9 cellular contexts compared by ENCODE assay signal in genomic region chr1:220877348-220878095, GRCh38. TPM values are rescaled to one million over a fixed set of nuclear protein-coding genes. Genes with fewer than 3 reads are reported as not detected.
DNase-seq lines count a peak whose midpoint lies in the region; ATAC-seq and TF ChIP-seq lines count a peak whose summit lies in the region.
"Had no signal": no experiment of that assay in that cellular context is flagged by ENCODE, and none has a peak within 500 bp of the region (broad histone marks: within the 10 kb centered on the region; RNA-seq: fewer than 3 reads in every experiment).

No MANE protein-coding gene starts in this region.

- TF ChIP-seq POLR2A in body of pancreas (IDR thresholded peaks at IDR 0.05) (no peak), suprapubic skin (IDR thresholded peaks at IDR 0.05) (no peak)

- TF ChIP-seq CTCF in body of pancreas (IDR thresholded peaks at IDR 0.05) (no peak), lower lobe of right lung (IDR thresholded peaks at IDR 0.05) (no peak), suprapubic skin (IDR thresholded peaks at IDR 0.05) (no peak), omental fat pad (IDR thresholded peaks at IDR 0.05) (no peak)

- H3K36me3 Mint-ChIP-seq in activated CD4-positive, alpha-beta T cell treated with anti-CD3 and anti-CD28 coated beads, Interleukin-2, amount 10 ng/mL, durations not matched to agents 24 days and 14 days (ENCODE audit: low read depth), result peaks cover 6% of the 10 kb centered on the region

- no peak for TF ChIP-seq EP300 in suprapubic skin (IDR thresholded peaks at IDR 0.05)

- H3K36me3 ChIP-seq in body of pancreas (replicated peaks in 1 of 2; ENCODE audit: insufficient read depth in 1 of 2, low read depth in 2 of 2) (no peaks in the 10 kb centered on the region), lower lobe of right lung (no peaks in the 10 kb centered on the region), suprapubic skin (no peaks in the 10 kb centered on the region)

- peak overlapping the region; percentile 90 for H3K4me3 Mint-ChIP-seq in activated CD4-positive, alpha-beta T cell treated with anti-CD3 and anti-CD28 coated beads, Interleukin-2, amount 10 ng/mL, durations not matched to agents 24 days and 14 days

- H3K4me3 ChIP-seq in body of pancreas (no peak overlapping the region), lower lobe of right lung (peak overlapping the region; percentile 81), suprapubic skin (peak overlapping the region; percentile 91)

- intact Hi-C loops in activated CD4-positive, alpha-beta T cell treated with anti-CD3 and anti-CD28 coated beads, Interleukin-2, amount 10 ng/mL, durations not matched to agents 24 days and 14 days (cut with micrococcal nuclease), result loop anchor here (2.0 kb wide), 2 partner anchors 15 to 325 kb away; no protein-coding TSS in a partner anchor
- intact Hi-C loops in body of pancreas (cut with DNase I) (no loop called here), lower lobe of right lung (cut with DNase I) (loop anchor here (10.0 kb wide), 1 partner anchor 327 kb away; no protein-coding TSS in a partner anchor)

- no peaks in the 10 kb centered on the region for H3K9me3 Mint-ChIP-seq in activated CD4-positive, alpha-beta T cell treated with anti-CD3 and anti-CD28 coated beads, Interleukin-2, amount 10 ng/mL, durations not matched to agents 24 days and 14 days

- H3K27ac Mint-ChIP-seq in activated CD4-positive, alpha-beta T cell treated with anti-CD3 and anti-CD28 coated beads, Interleukin-2, amount 10 ng/mL, durations not matched to agents 24 days and 14 days, result no peak overlapping the region

- peaks cover 0 to 7% of the 10 kb centered on the region in 2 donors for H3K27me3 ChIP-seq in body of pancreas
- peaks cover 5% of the 10 kb centered on the region for H3K27me3 ChIP-seq in lower lobe of right lung (ENCODE audit: low read depth)
- H3K27me3 ChIP-seq in suprapubic skin, result peaks cover 62% of the 10 kb centered on the region

- no peak for DNase-seq in activated CD4-positive, alpha-beta T cell treated with anti-CD3 and anti-CD28 coated beads, Interleukin-2, amount 10 ng/mL, durations not matched to agents 24 days and 14 days
- DNase-seq in activated CD4-positive, alpha-beta T cell treated with anti-CD3 and anti-CD28 coated beads for 4 hours, result no peak
- DNase-seq in body of pancreas (no peak), lower lobe of right lung (no peak), suprapubic skin (ENCODE audit: low spot score in 2 of 2) (peak in 1 of 2 donors; percentile 72), omental fat pad (ENCODE audit: low spot score) (no peak)
- DNase-seq: NCI-H187 treated with DMSO at 0.1 percent for 48 hours had no signal

- H3K27ac ChIP-seq in body of pancreas (peak overlapping the region in 3 of 4 donors; percentile 41 to 83 (median 47)), lower lobe of right lung (peak overlapping the region; percentile 98), suprapubic skin (peak overlapping the region; percentile 64)

- H3K27me3 Mint-ChIP-seq in activated CD4-positive, alpha-beta T cell treated with anti-CD3 and anti-CD28 coated beads, Interleukin-2, amount 10 ng/mL, durations not matched to agents 24 days and 14 days, result peaks cover 73% of the 10 kb centered on the region

- WGBS in body of pancreas, 2 donors, result 40 to 81% methylated on average over 20 to 28 of the region's 28 CpGs
- WGBS in suprapubic skin, result 60% methylated on average over 16 of the region's 28 CpGs

- H3K9me3 ChIP-seq in body of pancreas (no peaks in the 10 kb centered on the region), lower lobe of right lung (no peaks in the 10 kb centered on the region), suprapubic skin (no peaks in the 10 kb centered on the region)

- H3K4me1 Mint-ChIP-seq in activated CD4-positive, alpha-beta T cell treated with anti-CD3 and anti-CD28 coated beads, Interleukin-2, amount 10 ng/mL, durations not matched to agents 24 days and 14 days, result peaks cover 26% of the 10 kb centered on the region

- ATAC-seq in body of pancreas (no peak), lower lobe of right lung (no peak), GM21515 (IDR thresholded peaks at IDR 0.05; ENCODE audit: unreplicated experiment) (no peak), omental fat pad (ENCODE audit: low FRiP score) (no peak), HG03571 (IDR thresholded peaks at IDR 0.05; ENCODE audit: unreplicated experiment) (no peak)

- H3K4me1 ChIP-seq in body of pancreas (peaks cover 29% of the 10 kb centered on the region), lower lobe of right lung (peaks cover 53% of the 10 kb centered on the region), suprapubic skin (peaks cover 54% of the 10 kb centered on the region)

RNA-seq across cellular contexts. Expression of gene HLX, which starts 1.7 kb away (rescaled TPM):
- 5.7 and 7.2 TPM in 2 replicates for total RNA-seq in activated CD4-positive, alpha-beta T cell treated with anti-CD3 and anti-CD28 coated beads, Interleukin-2, amount 10 ng/mL, durations not matched to agents 24 days and 14 days
- total RNA-seq in body of pancreas (1 to 10 TPM; 1.6 to 1.8 TPM), lower lobe of right lung (18.5 TPM), suprapubic skin (10 to 100 TPM in 1 of 4 donors, 1 to 10 TPM in 3; 1.9 to 11.1 (median 3.5) TPM), omental fat pad (10 to 100 TPM; 26.4 to 46.7 (median 34.5) TPM)

Comparison
In these comparisons a context has a peak if more than half of its experiments do, and no peak if none do; other contexts are left out.
1. H3K27ac ChIP-seq: peak in every context shown above with its lines; median percentile 98 in lower lobe of right lung; 64 in suprapubic skin; 47 in body of pancreas.
2. H3K4me3 ChIP-seq: peak in lower lobe of right lung (single experiment) and suprapubic skin (single experiment); none in body of pancreas (0 of 2).